ENCODE assay signal across 12 cellular contexts in the genomic region with DNA sequence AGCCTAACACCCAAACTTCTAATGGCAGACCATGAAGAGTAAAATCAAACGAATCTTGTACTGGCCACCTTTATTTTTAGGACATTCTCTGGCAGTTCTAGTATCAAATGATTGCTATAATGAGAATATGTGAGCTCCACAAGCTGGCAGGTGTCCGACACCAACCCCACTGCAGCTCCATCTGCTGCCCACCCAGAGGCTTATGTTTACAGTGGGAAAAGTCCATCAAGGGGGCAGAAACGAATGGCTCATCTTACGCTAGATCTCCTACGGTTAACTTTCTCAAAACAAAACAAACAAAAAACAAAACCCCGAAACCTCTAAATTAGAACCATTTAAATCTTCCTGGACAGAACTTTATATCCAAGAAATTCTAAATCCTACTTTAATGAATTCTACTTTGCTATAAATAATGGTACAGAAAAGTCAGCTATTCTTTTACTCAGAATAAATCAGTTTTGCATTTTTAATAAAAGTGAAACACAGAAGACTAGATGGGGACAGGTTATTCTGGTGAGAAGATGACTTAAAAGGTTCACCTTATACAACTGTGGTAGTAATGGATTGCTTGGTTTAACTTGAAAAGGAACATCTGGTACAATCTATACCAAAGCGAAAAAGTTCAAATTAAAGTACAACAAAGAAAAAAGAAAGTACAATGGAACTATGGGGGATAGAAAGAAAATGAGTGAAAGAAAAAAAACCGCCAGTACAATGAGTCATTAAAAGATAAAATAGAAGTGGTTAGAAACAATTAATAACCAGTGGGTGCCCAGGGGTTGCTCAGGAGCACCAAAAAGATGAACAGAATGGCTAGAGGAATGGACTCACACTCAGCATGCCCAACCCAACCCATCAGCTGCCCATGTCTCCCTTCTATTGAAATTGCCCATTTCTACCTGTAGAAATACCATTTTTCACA. TPM values are rescaled to one million over a fixed set of nuclear protein-coding genes. Genes with fewer than 3 reads are reported as not detected.
DNase-seq lines count a peak whose midpoint lies in the region; ATAC-seq and TF ChIP-seq lines count a peak whose summit lies in the region.
"Had no signal": no experiment of that assay in that cellular context is flagged by ENCODE, and none has a peak within 500 bp of the region (broad histone marks: within the 10 kb centered on the region; RNA-seq: fewer than 3 reads in every experiment).

No MANE protein-coding gene starts in this region.

- H3K4me1 ChIP-seq in CD8-positive, alpha-beta memory T cell (ENCODE audit: insufficient read depth, low read length) = peaks cover 63% of the 10 kb centered on the region
- peaks cover 57% of the 10 kb centered on the region for H3K4me1 ChIP-seq in HEK293 (ENCODE audit: control insufficient read depth, insufficient read depth, low read length)

- TF ChIP-seq CTCF in HEK293 (tag by site-specific recombination; IDR thresholded peaks at IDR 0.05) (peak; percentile 58), activated B cell treated with CpG ODN at 0.5 μM for 24 hours (IDR thresholded peaks at IDR 0.05) (no peak), GM10248 (IDR thresholded peaks at IDR 0.05; ENCODE audit: control extremely low read depth, extremely low read depth, low read depth, missing control alignments) (no peak)

- H3K27me3 ChIP-seq in CD8-positive, alpha-beta memory T cell (ENCODE audit: insufficient read depth, low read length, poor library complexity, severe bottlenecking) = no peaks in the 10 kb centered on the region
- H3K27me3 ChIP-seq: esophagus squamous epithelium had no signal

- H3K27ac Mint-ChIP-seq in CD8-positive, alpha-beta memory T cell = peak overlapping the region in 7 of 8 donors; percentile 0 to 91 (median 83)
- peak overlapping the region; percentile 73 for H3K27ac Mint-ChIP-seq in activated B cell treated with CpG ODN at 0.5 μM for 24 hours
- peak overlapping the region; percentile 29 to 77 for H3K27ac Mint-ChIP-seq in natural killer cell treated with Interleukin-12 subunit alpha and Interleukin-12 subunit beta and Interleukin-15 and Interleukin-18, amount 100 ng/mL, for 72 hours
- H3K27ac Mint-ChIP-seq: GM23338 had no signal

- H3K36me3 Mint-ChIP-seq in CD8-positive, alpha-beta memory T cell = peaks cover 0 to 10% (median 6%) of the 10 kb centered on the region in 3 donors
- H3K36me3 Mint-ChIP-seq in activated B cell treated with CpG ODN at 0.5 μM for 24 hours (ENCODE audit: low read depth) = peaks cover 25% of the 10 kb centered on the region
- no peaks in the 10 kb centered on the region for H3K36me3 Mint-ChIP-seq in natural killer cell treated with Interleukin-12 subunit alpha and Interleukin-12 subunit beta and Interleukin-15 and Interleukin-18, amount 100 ng/mL, for 72 hours

- H3K4me3 ChIP-seq in CD8-positive, alpha-beta memory T cell (ENCODE audit: low read length) = no peak overlapping the region
- no peak overlapping the region for H3K4me3 ChIP-seq in HEK293 (ENCODE audit: low read depth, low read length)
- H3K4me3 ChIP-seq: esophagus squamous epithelium, GM23338 had no signal

- no peaks in the 10 kb centered on the region for H3K36me3 ChIP-seq in CD8-positive, alpha-beta memory T cell (ENCODE audit: insufficient read depth, low read length)
- H3K36me3 ChIP-seq in HEK293 (ENCODE audit: control insufficient read depth in 2 of 2, insufficient read depth in 1 of 2, low read length in 2 of 2) = no peaks in the 10 kb centered on the region
- H3K36me3 ChIP-seq: esophagus squamous epithelium had no signal

- no peak for DNase-seq in CD8-positive, alpha-beta memory T cell
- DNase-seq in activated B cell treated with CpG ODN at 0.5 μM for 24 hours (no peak), NCI-H187 treated with DMSO at 0.1 percent for 48 hours (lab: John Stamatoyannopoulos, UW) (no peak), erythroblast (lab: John Stamatoyannopoulos, UW) (no peak), GM10248 (ENCODE audit: extremely low spot score) (no peak)
- DNase-seq in natural killer cell treated with Interleukin-12 subunit alpha and Interleukin-12 subunit beta and Interleukin-15 and Interleukin-18, amount 100 ng/mL, for 72 hours (ENCODE audit: low spot score) = no peak
- DNase-seq: activated CD4-positive, alpha-beta T cell treated with anti-CD3 and anti-CD28 coated beads, Interleukin-2, amount 50 U/mL, for 48 hours; DMS53; esophagus squamous epithelium had no signal

- no peaks in the 10 kb centered on the region for H3K27me3 Mint-ChIP-seq in CD8-positive, alpha-beta memory T cell
- no peaks in the 10 kb centered on the region for H3K27me3 Mint-ChIP-seq in activated B cell treated with CpG ODN at 0.5 μM for 24 hours
- no peaks in the 10 kb centered on the region for H3K27me3 Mint-ChIP-seq in natural killer cell treated with Interleukin-12 subunit alpha and Interleukin-12 subunit beta and Interleukin-15 and Interleukin-18, amount 100 ng/mL, for 72 hours
- H3K27me3 Mint-ChIP-seq: progenitor cell of endocrine pancreas had no signal

- peak overlapping the region in 4 of 7 donors; percentile 16 to 56 (median 38) for H3K4me3 Mint-ChIP-seq in CD8-positive, alpha-beta memory T cell
- H3K4me3 Mint-ChIP-seq in activated B cell treated with CpG ODN at 0.5 μM for 24 hours = peak overlapping the region; percentile 57
- H3K4me3 Mint-ChIP-seq in natural killer cell treated with Interleukin-12 subunit alpha and Interleukin-12 subunit beta and Interleukin-15 and Interleukin-18, amount 100 ng/mL, for 72 hours = no peak overlapping the region
- H3K4me3 Mint-ChIP-seq: GM23338 had no signal

- peaks cover 87 to 99% (median 94%) of the 10 kb centered on the region in 3 donors for H3K4me1 Mint-ChIP-seq in CD8-positive, alpha-beta memory T cell
- peaks cover 95% of the 10 kb centered on the region for H3K4me1 Mint-ChIP-seq in activated B cell treated with CpG ODN at 0.5 μM for 24 hours
- peaks cover 71 to 78% of the 10 kb centered on the region in 2 donors for H3K4me1 Mint-ChIP-seq in natural killer cell treated with Interleukin-12 subunit alpha and Interleukin-12 subunit beta and Interleukin-15 and Interleukin-18, amount 100 ng/mL, for 72 hours (ENCODE audit: low read depth in 2 of 2)

- ATAC-seq in activated B cell treated with CpG ODN at 0.5 μM for 24 hours (ENCODE audit: low read depth) = no peak
- no peak for ATAC-seq in natural killer cell treated with Interleukin-12 subunit alpha and Interleukin-12 subunit beta and Interleukin-15 and Interleukin-18, amount 100 ng/mL, for 72 hours
- ATAC-seq: GM23338 had no signal

- POLR2A ChIA-PET in CD8-positive, alpha-beta memory T cell (lab: Charles Lee) = interaction anchor here (0.5 to 1.6 kb wide), 2 partner anchors 16 to 66 kb away, joined by 3 to 7 read pairs; no protein-coding TSS in a partner anchor
- POLR2A ChIA-PET in HEK293 (lab: Yijun Ruan, JAX) = interaction anchor here (1.0 to 1.4 kb wide), 2 partner anchors 28 to 41 kb away, joined by 3 read pairs; a partner anchor contains a TSS
- POLR2A ChIA-PET in activated B cell treated with CpG ODN at 0.5 μM for 24 hours (lab: Charles Lee) = interaction anchor here (0.6 to 2.0 kb wide), 8 partner anchors 9 to 98 kb away, joined by 3 to 8 read pairs (median 3); a partner anchor contains a TSS
- POLR2A ChIA-PET in GM10248 (lab: Yijun Ruan, JAX) = no interaction called here

- TF ChIP-seq POLR2A in erythroblast (IDR thresholded peaks at IDR 0.05; ENCODE audit: low read length) = no peak

- intact Hi-C loops in activated B cell treated with CpG ODN at 0.5 μM for 24 hours (cut with micrococcal nuclease) = loop anchor here (2.0 kb wide), 1 partner anchor 14 kb away; no protein-coding TSS in a partner anchor

- CTCF ChIA-PET in CD8-positive, alpha-beta memory T cell (lab: Charles Lee) = no interaction called here
- CTCF ChIA-PET in HEK293 (lab: Yijun Ruan, JAX) (interaction anchor here (0.8 to 1.7 kb wide), 5 partner anchors 15 to 105 kb away, joined by 3 to 6 read pairs (median 3); no protein-coding TSS in a partner anchor), activated B cell treated with CpG ODN at 0.5 μM for 24 hours (lab: Charles Lee) (interaction anchor here (2.4 kb wide), 1 partner anchor 18 kb away, joined by 7 read pairs; no protein-coding TSS in a partner anchor), GM10248 (lab: Yijun Ruan, JAX) (interaction anchor here (1.0 to 3.9 kb wide), 5 partner anchors 13 to 58 kb away, joined by 3 to 16 read pairs (median 3); no protein-coding TSS in a partner anchor)

- no peaks in the 10 kb centered on the region for H3K9me3 Mint-ChIP-seq in CD8-positive, alpha-beta memory T cell
- no peaks in the 10 kb centered on the region for H3K9me3 Mint-ChIP-seq in activated B cell treated with CpG ODN at 0.5 μM for 24 hours
- H3K9me3 Mint-ChIP-seq in natural killer cell treated with Interleukin-12 subunit alpha and Interleukin-12 subunit beta and Interleukin-15 and Interleukin-18, amount 100 ng/mL, for 72 hours = no peaks in the 10 kb centered on the region
- H3K9me3 Mint-ChIP-seq: GM23338 had no signal

- no peak overlapping the region for H3K27ac ChIP-seq in CD8-positive, alpha-beta memory T cell (ENCODE audit: low read depth, low read length)
- H3K27ac ChIP-seq in HEK293 (ENCODE audit: extremely low read depth, low read depth, low read length) = no peak overlapping the region; the same call in 1 of the 2 replicates
- H3K27ac ChIP-seq: esophagus squamous epithelium had no signal

- no peaks in the 10 kb centered on the region for H3K9me3 ChIP-seq in CD8-positive, alpha-beta memory T cell (ENCODE audit: low read length)
- H3K9me3 ChIP-seq in HEK293 (ENCODE audit: control insufficient read depth, insufficient read depth, low read depth, low read length) = no peaks in the 10 kb centered on the region
- H3K9me3 ChIP-seq: esophagus squamous epithelium had no signal

TF ChIP-seq in HEK293, 187 proteins besides CTCF, POLR2A, EP300 and RAD21 (continues in another document):
- TF ChIP-seq ZNF416 (tag by site-specific recombination; IDR thresholded peaks at IDR 0.05) = no peak
- TF ChIP-seq ZNF266 (tag by site-specific recombination; IDR thresholded peaks at IDR 0.05; ENCODE audit: low read depth) = no peak
- TF ChIP-seq, protein P1, sequence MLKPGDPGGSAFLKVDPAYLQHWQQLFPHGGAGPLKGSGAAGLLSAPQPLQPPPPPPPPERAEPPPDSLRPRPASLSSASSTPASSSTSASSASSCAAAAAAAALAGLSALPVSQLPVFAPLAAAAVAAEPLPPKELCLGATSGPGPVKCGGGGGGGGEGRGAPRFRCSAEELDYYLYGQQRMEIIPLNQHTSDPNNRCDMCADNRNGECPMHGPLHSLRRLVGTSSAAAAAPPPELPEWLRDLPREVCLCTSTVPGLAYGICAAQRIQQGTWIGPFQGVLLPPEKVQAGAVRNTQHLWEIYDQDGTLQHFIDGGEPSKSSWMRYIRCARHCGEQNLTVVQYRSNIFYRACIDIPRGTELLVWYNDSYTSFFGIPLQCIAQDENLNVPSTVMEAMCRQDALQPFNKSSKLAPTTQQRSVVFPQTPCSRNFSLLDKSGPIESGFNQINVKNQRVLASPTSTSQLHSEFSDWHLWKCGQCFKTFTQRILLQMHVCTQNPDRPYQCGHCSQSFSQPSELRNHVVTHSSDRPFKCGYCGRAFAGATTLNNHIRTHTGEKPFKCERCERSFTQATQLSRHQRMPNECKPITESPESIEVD (tag by site-specific recombination; IDR thresholded peaks at IDR 0.05) = no peak

RNA-seq across cellular contexts. Expression of a gene that starts 40.2 kb away (rescaled TPM):
- total RNA-seq in CD8-positive, alpha-beta memory T cell = 100 to 1,000 TPM; 180 to 189 TPM
- 158 TPM for polyA plus RNA-seq in CD8-positive, alpha-beta memory T cell
- total RNA-seq in activated B cell treated with CpG ODN at 0.5 μM for 24 hours = 307 and 320 TPM in 2 replicates
- 100 to 1,000 TPM; 198 to 235 TPM for total RNA-seq in natural killer cell treated with Interleukin-12 subunit alpha and Interleukin-12 subunit beta and Interleukin-15 and Interleukin-18, amount 100 ng/mL, for 72 hours
